Comparison of ENCODE assay signal across 8 cellular contexts in genomic region chr1:109113787-109114568, GRCh38. TPM values are rescaled to one million over a fixed set of nuclear protein-coding genes. Genes with fewer than 3 reads are reported as not detected.
DNase-seq lines count a peak whose midpoint lies in the region; ATAC-seq and TF ChIP-seq lines count a peak whose summit lies in the region.

ELAPOR1 (plus strand) TSS chr1:109114115; CDS start chr1:109114184, 69 bp downstream.

- DNase-seq in SK-N-SH (peak; percentile 74), right atrium auricular region (ENCODE audit: low spot score) (no peak), retina (peak; percentile 79), vagina (ENCODE audit: extremely low spot score in 2 of 2) (no peak), COLO829 (ENCODE audit: low spot score) (no peak)
- DNase-seq in activated naive CD8-positive, alpha-beta T cell treated with anti-CD3 and anti-CD28 coated beads, Interleukin-2, amount 10 ng/mL, durations not matched to agents 7 days and 5 days = peak; percentile 79

- no peaks in the 10 kb centered on the region for H3K36me3 ChIP-seq in SK-N-SH (replicated peaks in 1 of 2; ENCODE audit: control insufficient read depth in 1 of 2, insufficient read depth in 2 of 2, low read length in 1 of 2)
- no peaks in the 10 kb centered on the region for H3K36me3 ChIP-seq in right atrium auricular region
- no peaks in the 10 kb centered on the region for H3K36me3 ChIP-seq in vagina

- peak within 1 kb of the TSS; percentile 86 for H3K4me2 ChIP-seq in SK-N-SH

- H3K27ac ChIP-seq in SK-N-SH (ENCODE audit: low read depth in 2 of 2, low read length in 1 of 2) (no peak within 1 kb of the TSS), right atrium auricular region (no peak within 1 kb of the TSS), vagina (no peak within 1 kb of the TSS)

- no peaks in the 10 kb centered on the region for H3K79me2 ChIP-seq in SK-N-SH (ENCODE audit: insufficient read depth)

- H3K27me3 ChIP-seq in SK-N-SH (ENCODE audit: insufficient read depth) (peaks cover 16% of the 10 kb centered on the region), right atrium auricular region (no peaks in the 10 kb centered on the region), vagina (no peaks in the 10 kb centered on the region)

- H3K9me2 ChIP-seq in SK-N-SH = no peaks in the 10 kb centered on the region

- 10% methylated on average over 38 of the region's 56 CpGs for WGBS in SK-N-SH (ENCODE audit: low lambda C conversion rate)

- H3K4me1 Mint-ChIP-seq in activated naive CD8-positive, alpha-beta T cell treated with anti-CD3 and anti-CD28 coated beads, Interleukin-2, amount 10 ng/mL, durations not matched to agents 7 days and 5 days = peaks cover 36% of the 10 kb centered on the region

- peaks cover 18% of the 10 kb centered on the region for H3K27me3 Mint-ChIP-seq in activated naive CD8-positive, alpha-beta T cell treated with anti-CD3 and anti-CD28 coated beads, Interleukin-2, amount 10 ng/mL, durations not matched to agents 7 days and 5 days

- POLR2A ChIA-PET in SK-N-SH (lab: Yijun Ruan, JAX) = interaction anchor here (0.6 to 1.4 kb wide), 3 partner anchors 13 to 38 kb away, joined by 3 to 8 read pairs (median 3); partner anchors contain the start of gene TAF13
- POLR2A ChIA-PET in activated naive CD8-positive, alpha-beta T cell treated with anti-CD3 and anti-CD28 coated beads, Interleukin-2, amount 10 ng/mL, durations not matched to agents 7 days and 5 days (lab: Charles Lee) = interaction anchor here (6.3 kb wide), 1 partner anchor 14 kb away, joined by 53 read pairs; no protein-coding TSS in a partner anchor

- H2AFZ ChIP-seq in SK-N-SH (ENCODE audit: low read depth) = peak within 1 kb of the TSS; percentile 76

- intact Hi-C loops in vagina (cut with DNase I) = no loop called here

- H3K4me3 ChIP-seq in SK-N-SH (ENCODE audit: low read depth in 2 of 2, low read length in 1 of 2) (peak within 1 kb of the TSS; percentile 50 to 68), right atrium auricular region (peak within 1 kb of the TSS; percentile 15 to 42), vagina (peak within 1 kb of the TSS; percentile 36 to 59)

- ATAC-seq in GM18502 (IDR thresholded peaks at IDR 0.05; ENCODE audit: poor library complexity, unreplicated experiment) (peak; percentile 59), HG03460 (IDR thresholded peaks at IDR 0.05; ENCODE audit: unreplicated experiment) (peak; percentile 57)
- peak; percentile 89 for ATAC-seq in activated naive CD8-positive, alpha-beta T cell treated with anti-CD3 and anti-CD28 coated beads, Interleukin-2, amount 10 ng/mL, durations not matched to agents 7 days and 5 days (ENCODE audit: low read depth)

- TF ChIP-seq RAD21 in SK-N-SH (IDR thresholded peaks at IDR 0.05; ENCODE audit: low read length) = no peak

- TF ChIP-seq CTCF in SK-N-SH (IDR thresholded peaks at IDR 0.05) (no peak), right atrium auricular region (IDR thresholded peaks at IDR 0.05) (no peak), vagina (IDR thresholded peaks at IDR 0.05) (no peak)

- no peaks in the 10 kb centered on the region for H3K9me3 ChIP-seq in SK-N-SH
- no peaks in the 10 kb centered on the region for H3K9me3 ChIP-seq in right atrium auricular region
- no peaks in the 10 kb centered on the region for H3K9me3 ChIP-seq in vagina

- no peak within 1 kb of the TSS for H3K9ac ChIP-seq in SK-N-SH

- TF ChIP-seq POLR2A in vagina (IDR thresholded peaks at IDR 0.05) = no peak

- TF ChIP-seq EP300 in SK-N-SH (IDR thresholded peaks at IDR 0.05; ENCODE audit: borderline replicate concordance in 1 of 2, low read depth in 1 of 2, low read length in 1 of 2) = no peak

- H3F3A ChIP-seq in SK-N-SH (replicated peaks; ENCODE audit: insufficient read depth) = no peaks in the 10 kb centered on the region

- H3K27ac Mint-ChIP-seq in activated naive CD8-positive, alpha-beta T cell treated with anti-CD3 and anti-CD28 coated beads, Interleukin-2, amount 10 ng/mL, durations not matched to agents 7 days and 5 days = peak within 1 kb of the TSS; percentile 37

- H4K20me1 ChIP-seq in SK-N-SH (ENCODE audit: insufficient read depth) = no peaks in the 10 kb centered on the region

- H3K36me3 Mint-ChIP-seq in activated naive CD8-positive, alpha-beta T cell treated with anti-CD3 and anti-CD28 coated beads, Interleukin-2, amount 10 ng/mL, durations not matched to agents 7 days and 5 days = no peaks in the 10 kb centered on the region

- H3K9me3 Mint-ChIP-seq in activated naive CD8-positive, alpha-beta T cell treated with anti-CD3 and anti-CD28 coated beads, Interleukin-2, amount 10 ng/mL, durations not matched to agents 7 days and 5 days = no peaks in the 10 kb centered on the region

- peaks cover 4 to 13% of the 10 kb centered on the region in 2 experiments; a peak in 1 of 4 replicates for H3K4me1 ChIP-seq in SK-N-SH (ENCODE audit: control insufficient read depth in 1 of 2, insufficient read depth in 2 of 2, low read depth in 1 of 2, low read length in 1 of 2)
- peaks cover 0 to 28% of the 10 kb centered on the region in 2 donors for H3K4me1 ChIP-seq in right atrium auricular region
- peaks cover 26% of the 10 kb centered on the region for H3K4me1 ChIP-seq in vagina

- CTCF ChIA-PET in SK-N-SH (lab: Yijun Ruan, JAX) = interaction anchor here (0.7 to 2.7 kb wide), 9 partner anchors 9 to 418 kb away, joined by 3 to 11 read pairs (median 4); no protein-coding TSS in a partner anchor

- H3K4me3 Mint-ChIP-seq in activated naive CD8-positive, alpha-beta T cell treated with anti-CD3 and anti-CD28 coated beads, Interleukin-2, amount 10 ng/mL, durations not matched to agents 7 days and 5 days = peak within 1 kb of the TSS; percentile 86

TF ChIP-seq in SK-N-SH, 30 proteins besides CTCF, POLR2A, EP300 and RAD21:
- TF ChIP-seq MXI1 (IDR thresholded peaks at IDR 0.05; ENCODE audit: low read depth, low read length) (0 out of 2 replicates have a peak, but pooled peaks have one; percentile 19), PBX3 (IDR thresholded peaks at IDR 0.05) (peak; percentile 42; the same call in 1 of the 2 replicates), USF2 (IDR thresholded peaks at IDR 0.05; ENCODE audit: borderline replicate concordance, low read depth, low read length) (no peak)

RNA-seq across cellular contexts. Expression of gene ELAPOR1, which starts in this region (rescaled TPM):
- 1.1 and 1.2 TPM in 2 replicates for polyA plus RNA-seq in SK-N-SH (2012; rRNA removed)
- polyA plus RNA-seq in SK-N-SH (2012; cell fraction: cytosol; rRNA removed) = 0.67 and 0.89 TPM in 2 replicates
- 1.7 and 1.9 TPM in 2 replicates for polyA plus RNA-seq in SK-N-SH (2012; cell fraction: nucleus; rRNA removed)
- total RNA-seq in activated naive CD8-positive, alpha-beta T cell treated with anti-CD3 and anti-CD28 coated beads, Interleukin-2, amount 10 ng/mL, durations not matched to agents 7 days and 5 days = 1 to 10 TPM; 5.3 to 6.1 TPM
- total RNA-seq in right atrium auricular region = under 1 TPM; 0.11 to 0.12 TPM
- 0.25 TPM for total RNA-seq in vagina

Comparison
In these comparisons a context has a peak if more than half of its experiments do, and no peak if none do; other contexts are left out.
1. DNase-seq: peak in SK-N-SH (single experiment), activated naive CD8-positive, alpha-beta T cell treated with anti-CD3 and anti-CD28 coated beads, Interleukin-2, amount 10 ng/mL, durations not matched to agents 7 days and 5 days (single experiment) and retina (single experiment); none in right atrium auricular region (single experiment), vagina (0 of 2) and COLO829 (single experiment).
2. Peak in every context shown above with its lines, with median percentiles within 50 percentile points of each other: ATAC-seq and H3K4me3 ChIP-seq.